ENCODE assay signal across 1 cellular context in the genomic region with DNA sequence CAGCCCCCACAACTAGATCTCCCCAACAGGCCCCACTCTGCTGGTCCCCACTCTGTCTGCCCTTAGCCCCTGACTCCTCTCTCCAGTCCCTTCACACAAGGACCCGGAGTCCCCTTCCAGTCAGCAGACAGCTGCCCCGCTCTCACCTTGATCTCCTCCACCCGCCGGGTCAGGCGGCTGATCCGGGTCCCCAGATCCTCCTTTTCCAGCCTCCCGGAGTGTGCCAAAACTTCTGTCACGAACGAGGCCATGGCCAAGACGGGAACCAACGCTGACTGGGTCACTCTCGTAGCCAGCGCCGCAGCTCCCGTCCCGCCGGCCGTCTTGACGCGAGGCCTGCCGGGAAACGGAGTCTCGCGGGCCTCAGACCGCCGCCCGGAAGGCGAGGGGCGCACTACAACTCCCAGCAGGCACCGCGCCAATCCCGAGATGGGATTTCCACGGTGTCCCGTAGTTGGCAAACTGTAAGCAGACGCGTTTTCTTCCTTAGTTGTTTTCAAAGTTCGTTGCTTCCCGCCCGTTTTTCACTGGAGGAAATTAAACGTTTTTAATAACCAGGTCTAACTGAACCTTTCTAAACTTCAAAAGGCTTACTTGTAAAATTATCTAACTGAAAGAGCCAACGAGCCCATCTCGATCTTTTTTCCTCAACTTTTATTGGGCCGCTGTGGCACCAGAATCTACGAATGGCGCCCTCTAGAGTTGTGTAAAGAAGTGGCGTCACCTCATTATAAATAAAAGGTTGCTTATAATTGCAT.
TF ChIP-seq lines count a peak whose summit lies in the region.

A gene with protein sequence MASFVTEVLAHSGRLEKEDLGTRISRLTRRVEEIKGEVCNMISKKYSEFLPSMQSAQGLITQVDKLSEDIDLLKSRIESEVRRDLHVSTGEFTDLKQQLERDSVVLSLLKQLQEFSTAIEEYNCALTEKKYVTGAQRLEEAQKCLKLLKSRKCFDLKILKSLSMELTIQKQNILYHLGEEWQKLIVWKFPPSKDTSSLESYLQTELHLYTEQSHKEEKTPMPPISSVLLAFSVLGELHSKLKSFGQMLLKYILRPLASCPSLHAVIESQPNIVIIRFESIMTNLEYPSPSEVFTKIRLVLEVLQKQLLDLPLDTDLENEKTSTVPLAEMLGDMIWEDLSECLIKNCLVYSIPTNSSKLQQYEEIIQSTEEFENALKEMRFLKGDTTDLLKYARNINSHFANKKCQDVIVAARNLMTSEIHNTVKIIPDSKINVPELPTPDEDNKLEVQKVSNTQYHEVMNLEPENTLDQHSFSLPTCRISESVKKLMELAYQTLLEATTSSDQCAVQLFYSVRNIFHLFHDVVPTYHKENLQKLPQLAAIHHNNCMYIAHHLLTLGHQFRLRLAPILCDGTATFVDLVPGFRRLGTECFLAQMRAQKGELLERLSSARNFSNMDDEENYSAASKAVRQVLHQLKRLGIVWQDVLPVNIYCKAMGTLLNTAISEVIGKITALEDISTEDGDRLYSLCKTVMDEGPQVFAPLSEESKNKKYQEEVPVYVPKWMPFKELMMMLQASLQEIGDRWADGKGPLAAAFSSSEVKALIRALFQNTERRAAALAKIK (minus strand): TSS at position 277 of the 758 bp plus-strand sequence. CDS start 26 bp downstream, at position 251.

TF ChIP-seq in K562, 482 proteins besides CTCF, POLR2A, EP300 and RAD21 (continued from another document and continues in another):
- peak; percentile 95 for TF ChIP-seq CXXC5 (CRISPR knock-in tag; IDR thresholded peaks at IDR 0.05)
- TF ChIP-seq, protein P1, sequence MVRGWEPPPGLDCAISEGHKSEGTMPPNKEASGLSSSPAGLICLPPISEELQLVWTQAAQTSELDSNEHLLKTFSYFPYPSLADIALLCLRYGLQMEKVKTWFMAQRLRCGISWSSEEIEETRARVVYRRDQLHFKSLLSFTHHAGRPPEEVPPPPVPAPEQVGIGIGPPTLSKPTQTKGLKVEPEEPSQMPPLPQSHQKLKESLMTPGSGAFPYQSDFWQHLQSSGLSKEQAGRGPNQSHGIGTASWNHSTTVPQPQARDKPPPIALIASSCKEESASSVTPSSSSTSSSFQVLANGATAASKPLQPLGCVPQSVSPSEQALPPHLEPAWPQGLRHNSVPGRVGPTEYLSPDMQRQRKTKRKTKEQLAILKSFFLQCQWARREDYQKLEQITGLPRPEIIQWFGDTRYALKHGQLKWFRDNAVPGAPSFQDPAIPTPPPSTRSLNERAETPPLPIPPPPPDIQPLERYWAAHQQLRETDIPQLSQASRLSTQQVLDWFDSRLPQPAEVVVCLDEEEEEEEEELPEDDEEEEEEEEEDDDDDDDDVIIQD (CRISPR knock-in tag; IDR thresholded peaks at IDR 0.05) = no peak
- peak; percentile 79 for TF ChIP-seq HNRNPLL (IDR thresholded peaks at IDR 0.05; ENCODE audit: low read depth, low read length, poor library complexity, severe bottlenecking)
- TF ChIP-seq ZNF197 (CRISPR knock-in tag; IDR thresholded peaks at IDR 0.05; ENCODE audit: low read depth) = no peak; the same call in 1 of the 2 replicates
- TF ChIP-seq NR2C1 (IDR thresholded peaks at IDR 0.05) = peak; percentile 50
- TF ChIP-seq NR2C1 (tag; IDR thresholded peaks at IDR 0.05) = peak; percentile 85
- no peak for TF ChIP-seq TGIF2 (CRISPR knock-in tag; IDR thresholded peaks at IDR 0.05)
- TF ChIP-seq HMGN3 (IDR thresholded peaks at IDR 0.05; ENCODE audit: borderline replicate concordance, extremely low read depth, insufficient read length, low read depth, low read length) = peak; percentile 40
- TF ChIP-seq CHD2 (IDR thresholded peaks at IDR 0.05; ENCODE audit: low read depth, low read length) = peak; percentile 94
- TF ChIP-seq NONO (IDR thresholded peaks at IDR 0.05; ENCODE audit: low read depth in 2 of 2, low read length in 1 of 2) = no peak
- TF ChIP-seq, protein P2, sequence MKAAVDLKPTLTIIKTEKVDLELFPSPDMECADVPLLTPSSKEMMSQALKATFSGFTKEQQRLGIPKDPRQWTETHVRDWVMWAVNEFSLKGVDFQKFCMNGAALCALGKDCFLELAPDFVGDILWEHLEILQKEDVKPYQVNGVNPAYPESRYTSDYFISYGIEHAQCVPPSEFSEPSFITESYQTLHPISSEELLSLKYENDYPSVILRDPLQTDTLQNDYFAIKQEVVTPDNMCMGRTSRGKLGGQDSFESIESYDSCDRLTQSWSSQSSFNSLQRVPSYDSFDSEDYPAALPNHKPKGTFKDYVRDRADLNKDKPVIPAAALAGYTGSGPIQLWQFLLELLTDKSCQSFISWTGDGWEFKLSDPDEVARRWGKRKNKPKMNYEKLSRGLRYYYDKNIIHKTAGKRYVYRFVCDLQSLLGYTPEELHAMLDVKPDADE (conservative IDR thresholded peaks at IDR 0.05; ENCODE audit: control insufficient read depth, low read depth, low read length) = peak; percentile 93
- TF ChIP-seq HLTF (IDR thresholded peaks at IDR 0.05) = peak; percentile 87
- TF ChIP-seq KLF16 (IDR thresholded peaks at IDR 0.05) = peak; percentile 56
- TF ChIP-seq RBBP5 (IDR thresholded peaks at IDR 0.05; ENCODE audit: borderline replicate concordance, insufficient read depth, low read length, poor library complexity, severe bottlenecking) = peak; percentile 81
- 0 out of 2 replicates have a peak, but pooled peaks have one; percentile 42 for TF ChIP-seq CBFB (CRISPR knock-in tag; IDR thresholded peaks at IDR 0.05)
- TF ChIP-seq, protein P3, sequence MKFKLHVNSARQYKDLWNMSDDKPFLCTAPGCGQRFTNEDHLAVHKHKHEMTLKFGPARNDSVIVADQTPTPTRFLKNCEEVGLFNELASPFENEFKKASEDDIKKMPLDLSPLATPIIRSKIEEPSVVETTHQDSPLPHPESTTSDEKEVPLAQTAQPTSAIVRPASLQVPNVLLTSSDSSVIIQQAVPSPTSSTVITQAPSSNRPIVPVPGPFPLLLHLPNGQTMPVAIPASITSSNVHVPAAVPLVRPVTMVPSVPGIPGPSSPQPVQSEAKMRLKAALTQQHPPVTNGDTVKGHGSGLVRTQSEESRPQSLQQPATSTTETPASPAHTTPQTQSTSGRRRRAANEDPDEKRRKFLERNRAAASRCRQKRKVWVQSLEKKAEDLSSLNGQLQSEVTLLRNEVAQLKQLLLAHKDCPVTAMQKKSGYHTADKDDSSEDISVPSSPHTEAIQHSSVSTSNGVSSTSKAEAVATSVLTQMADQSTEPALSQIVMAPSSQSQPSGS (CRISPR knock-in tag; IDR thresholded peaks at IDR 0.05) = no peak
- TF ChIP-seq DIDO1 (tag; IDR thresholded peaks at IDR 0.05; ENCODE audit: low read depth) = peak; percentile 73; the same call in 1 of the 2 replicates
- no peak for TF ChIP-seq KHSRP (IDR thresholded peaks at IDR 0.05)
- TF ChIP-seq, protein P4, sequence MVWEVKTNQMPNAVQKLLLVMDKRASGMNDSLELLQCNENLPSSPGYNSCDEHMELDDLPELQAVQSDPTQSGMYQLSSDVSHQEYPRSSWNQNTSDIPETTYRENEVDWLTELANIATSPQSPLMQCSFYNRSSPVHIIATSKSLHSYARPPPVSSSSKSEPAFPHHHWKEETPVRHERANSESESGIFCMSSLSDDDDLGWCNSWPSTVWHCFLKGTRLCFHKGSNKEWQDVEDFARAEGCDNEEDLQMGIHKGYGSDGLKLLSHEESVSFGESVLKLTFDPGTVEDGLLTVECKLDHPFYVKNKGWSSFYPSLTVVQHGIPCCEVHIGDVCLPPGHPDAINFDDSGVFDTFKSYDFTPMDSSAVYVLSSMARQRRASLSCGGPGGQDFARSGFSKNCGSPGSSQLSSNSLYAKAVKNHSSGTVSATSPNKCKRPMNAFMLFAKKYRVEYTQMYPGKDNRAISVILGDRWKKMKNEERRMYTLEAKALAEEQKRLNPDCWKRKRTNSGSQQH (CRISPR knock-in tag; IDR thresholded peaks at IDR 0.05) = peak; percentile 64; the same call in 1 of the 2 replicates
- TF ChIP-seq, protein P5, sequence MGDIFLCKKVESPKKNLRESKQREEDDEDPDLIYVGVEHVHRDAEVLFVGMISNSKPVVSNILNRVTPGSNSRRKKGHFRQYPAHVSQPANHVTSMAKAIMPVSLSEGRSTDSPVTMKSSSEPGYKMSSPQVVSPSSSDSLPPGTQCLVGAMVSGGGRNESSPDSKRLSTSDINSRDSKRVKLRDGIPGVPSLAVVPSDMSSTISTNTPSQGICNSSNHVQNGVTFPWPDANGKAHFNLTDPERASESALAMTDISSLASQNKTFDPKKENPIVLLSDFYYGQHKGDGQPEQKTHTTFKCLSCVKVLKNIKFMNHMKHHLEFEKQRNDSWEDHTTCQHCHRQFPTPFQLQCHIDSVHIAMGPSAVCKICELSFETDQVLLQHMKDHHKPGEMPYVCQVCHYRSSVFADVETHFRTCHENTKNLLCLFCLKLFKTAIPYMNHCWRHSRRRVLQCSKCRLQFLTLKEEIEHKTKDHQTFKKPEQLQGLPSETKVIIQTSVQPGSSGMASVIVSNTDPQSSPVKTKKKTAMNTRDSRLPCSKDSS (IDR thresholded peaks at IDR 0.05; ENCODE audit: low read depth, partially characterized antibody) = no peak
- 0 out of 2 replicates have a peak, but pooled peaks have one; percentile 53 for TF ChIP-seq ZNF354B (CRISPR knock-in tag; IDR thresholded peaks at IDR 0.05)
- TF ChIP-seq FOSL1 (tag; conservative IDR thresholded peaks at IDR 0.05) = peak; percentile 56
- peak; percentile 85 for TF ChIP-seq POLR2B (IDR thresholded peaks at IDR 0.05; ENCODE audit: low read depth, partially characterized antibody)
- no peak for TF ChIP-seq NFIX (CRISPR knock-in tag; IDR thresholded peaks at IDR 0.05; ENCODE audit: low read depth)
- TF ChIP-seq, protein P6, sequence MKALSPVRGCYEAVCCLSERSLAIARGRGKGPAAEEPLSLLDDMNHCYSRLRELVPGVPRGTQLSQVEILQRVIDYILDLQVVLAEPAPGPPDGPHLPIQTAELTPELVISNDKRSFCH (CRISPR knock-in tag; IDR thresholded peaks at IDR 0.05) = no peak
- TF ChIP-seq, protein P6 (tag; IDR thresholded peaks at IDR 0.05) = 0 out of 2 replicates have a peak, but pooled peaks have one; percentile 53
- no peak for TF ChIP-seq IRF2 (CRISPR knock-in tag; IDR thresholded peaks at IDR 0.05)
- TF ChIP-seq ZNF239 (CRISPR knock-in tag; IDR thresholded peaks at IDR 0.05) = no peak
- TF ChIP-seq, protein P7, sequence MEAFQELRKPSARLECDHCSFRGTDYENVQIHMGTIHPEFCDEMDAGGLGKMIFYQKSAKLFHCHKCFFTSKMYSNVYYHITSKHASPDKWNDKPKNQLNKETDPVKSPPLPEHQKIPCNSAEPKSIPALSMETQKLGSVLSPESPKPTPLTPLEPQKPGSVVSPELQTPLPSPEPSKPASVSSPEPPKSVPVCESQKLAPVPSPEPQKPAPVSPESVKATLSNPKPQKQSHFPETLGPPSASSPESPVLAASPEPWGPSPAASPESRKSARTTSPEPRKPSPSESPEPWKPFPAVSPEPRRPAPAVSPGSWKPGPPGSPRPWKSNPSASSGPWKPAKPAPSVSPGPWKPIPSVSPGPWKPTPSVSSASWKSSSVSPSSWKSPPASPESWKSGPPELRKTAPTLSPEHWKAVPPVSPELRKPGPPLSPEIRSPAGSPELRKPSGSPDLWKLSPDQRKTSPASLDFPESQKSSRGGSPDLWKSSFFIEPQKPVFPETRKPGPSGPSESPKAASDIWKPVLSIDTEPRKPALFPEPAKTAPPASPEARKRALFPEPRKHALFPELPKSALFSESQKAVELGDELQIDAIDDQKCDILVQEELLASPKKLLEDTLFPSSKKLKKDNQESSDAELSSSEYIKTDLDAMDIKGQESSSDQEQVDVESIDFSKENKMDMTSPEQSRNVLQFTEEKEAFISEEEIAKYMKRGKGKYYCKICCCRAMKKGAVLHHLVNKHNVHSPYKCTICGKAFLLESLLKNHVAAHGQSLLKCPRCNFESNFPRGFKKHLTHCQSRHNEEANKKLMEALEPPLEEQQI (IDR thresholded peaks at IDR 0.05) = 0 out of 2 replicates have a peak, but pooled peaks have one; percentile 31
- TF ChIP-seq, protein P8, sequence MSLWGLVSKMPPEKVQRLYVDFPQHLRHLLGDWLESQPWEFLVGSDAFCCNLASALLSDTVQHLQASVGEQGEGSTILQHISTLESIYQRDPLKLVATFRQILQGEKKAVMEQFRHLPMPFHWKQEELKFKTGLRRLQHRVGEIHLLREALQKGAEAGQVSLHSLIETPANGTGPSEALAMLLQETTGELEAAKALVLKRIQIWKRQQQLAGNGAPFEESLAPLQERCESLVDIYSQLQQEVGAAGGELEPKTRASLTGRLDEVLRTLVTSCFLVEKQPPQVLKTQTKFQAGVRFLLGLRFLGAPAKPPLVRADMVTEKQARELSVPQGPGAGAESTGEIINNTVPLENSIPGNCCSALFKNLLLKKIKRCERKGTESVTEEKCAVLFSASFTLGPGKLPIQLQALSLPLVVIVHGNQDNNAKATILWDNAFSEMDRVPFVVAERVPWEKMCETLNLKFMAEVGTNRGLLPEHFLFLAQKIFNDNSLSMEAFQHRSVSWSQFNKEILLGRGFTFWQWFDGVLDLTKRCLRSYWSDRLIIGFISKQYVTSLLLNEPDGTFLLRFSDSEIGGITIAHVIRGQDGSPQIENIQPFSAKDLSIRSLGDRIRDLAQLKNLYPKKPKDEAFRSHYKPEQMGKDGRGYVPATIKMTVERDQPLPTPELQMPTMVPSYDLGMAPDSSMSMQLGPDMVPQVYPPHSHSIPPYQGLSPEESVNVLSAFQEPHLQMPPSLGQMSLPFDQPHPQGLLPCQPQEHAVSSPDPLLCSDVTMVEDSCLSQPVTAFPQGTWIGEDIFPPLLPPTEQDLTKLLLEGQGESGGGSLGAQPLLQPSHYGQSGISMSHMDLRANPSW (CRISPR knock-in tag; IDR thresholded peaks at IDR 0.05) = no peak
- TF ChIP-seq, protein P9, sequence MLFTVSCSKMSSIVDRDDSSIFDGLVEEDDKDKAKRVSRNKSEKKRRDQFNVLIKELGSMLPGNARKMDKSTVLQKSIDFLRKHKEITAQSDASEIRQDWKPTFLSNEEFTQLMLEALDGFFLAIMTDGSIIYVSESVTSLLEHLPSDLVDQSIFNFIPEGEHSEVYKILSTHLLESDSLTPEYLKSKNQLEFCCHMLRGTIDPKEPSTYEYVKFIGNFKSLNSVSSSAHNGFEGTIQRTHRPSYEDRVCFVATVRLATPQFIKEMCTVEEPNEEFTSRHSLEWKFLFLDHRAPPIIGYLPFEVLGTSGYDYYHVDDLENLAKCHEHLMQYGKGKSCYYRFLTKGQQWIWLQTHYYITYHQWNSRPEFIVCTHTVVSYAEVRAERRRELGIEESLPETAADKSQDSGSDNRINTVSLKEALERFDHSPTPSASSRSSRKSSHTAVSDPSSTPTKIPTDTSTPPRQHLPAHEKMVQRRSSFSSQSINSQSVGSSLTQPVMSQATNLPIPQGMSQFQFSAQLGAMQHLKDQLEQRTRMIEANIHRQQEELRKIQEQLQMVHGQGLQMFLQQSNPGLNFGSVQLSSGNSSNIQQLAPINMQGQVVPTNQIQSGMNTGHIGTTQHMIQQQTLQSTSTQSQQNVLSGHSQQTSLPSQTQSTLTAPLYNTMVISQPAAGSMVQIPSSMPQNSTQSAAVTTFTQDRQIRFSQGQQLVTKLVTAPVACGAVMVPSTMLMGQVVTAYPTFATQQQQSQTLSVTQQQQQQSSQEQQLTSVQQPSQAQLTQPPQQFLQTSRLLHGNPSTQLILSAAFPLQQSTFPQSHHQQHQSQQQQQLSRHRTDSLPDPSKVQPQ (CRISPR knock-in tag; IDR thresholded peaks at IDR 0.05; ENCODE audit: borderline replicate concordance) = no peak
- no peak for TF ChIP-seq MTA2 (IDR thresholded peaks at IDR 0.05; ENCODE audit: low read depth)
- no peak for TF ChIP-seq JUNB (CRISPR knock-in tag; conservative IDR thresholded peaks at IDR 0.05)
- TF ChIP-seq, protein P10, sequence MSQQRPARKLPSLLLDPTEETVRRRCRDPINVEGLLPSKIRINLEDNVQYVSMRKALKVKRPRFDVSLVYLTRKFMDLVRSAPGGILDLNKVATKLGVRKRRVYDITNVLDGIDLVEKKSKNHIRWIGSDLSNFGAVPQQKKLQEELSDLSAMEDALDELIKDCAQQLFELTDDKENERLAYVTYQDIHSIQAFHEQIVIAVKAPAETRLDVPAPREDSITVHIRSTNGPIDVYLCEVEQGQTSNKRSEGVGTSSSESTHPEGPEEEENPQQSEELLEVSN (IDR thresholded peaks at IDR 0.05; ENCODE audit: borderline replicate concordance in 1 of 2, extremely low read depth in 1 of 2, insufficient read depth in 1 of 2, insufficient read length in 1 of 2, low read depth in 1 of 2, low read length in 1 of 2, poor library complexity in 1 of 2, severe bottlenecking in 1 of 2) = peak; percentile 43 to 52
- no peak for TF ChIP-seq ZBED1 (IDR thresholded peaks at IDR 0.05)
